1 cellular context compared by ENCODE assay signal in the genomic region with DNA sequence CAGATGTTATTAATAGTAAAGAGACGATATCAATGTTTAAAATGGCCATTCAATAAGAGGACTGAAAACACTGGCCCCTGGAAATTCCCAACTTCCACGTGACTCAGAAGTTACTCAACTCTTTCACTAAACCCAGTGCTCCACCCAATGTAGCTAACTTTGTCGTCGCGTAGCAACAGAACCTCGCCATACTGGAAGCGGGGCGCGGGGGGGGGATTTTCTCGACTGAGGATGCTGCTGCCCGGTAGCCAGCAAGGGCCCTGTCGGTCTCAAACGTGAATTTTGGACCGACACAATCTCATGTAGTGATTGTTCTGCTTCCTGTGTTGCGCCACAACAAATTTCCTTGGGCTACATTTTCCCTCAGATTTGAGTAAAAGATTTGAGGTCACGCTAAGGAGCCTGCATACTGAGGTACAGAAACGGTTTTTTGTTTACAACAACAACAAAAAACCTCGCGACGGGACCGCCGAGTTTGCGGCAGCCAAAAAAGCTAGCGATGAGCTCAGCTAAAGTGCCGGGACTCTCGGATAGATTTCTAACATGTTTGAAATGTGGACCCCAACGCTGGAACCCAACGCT.
TF ChIP-seq lines count a peak whose summit lies in the region.

No MANE protein-coding gene starts in this region.

TF ChIP-seq in IMR-90, 13 proteins besides CTCF, POLR2A, EP300 and RAD21 (continued from another document):
- TF ChIP-seq MAFK (IDR thresholded peaks at IDR 0.05; ENCODE audit: low read depth, low read length): no peak
- no peak for TF ChIP-seq SMC3 (IDR thresholded peaks at IDR 0.05; ENCODE audit: low read depth, low read length)
- no peak for TF ChIP-seq RCOR1 (IDR thresholded peaks at IDR 0.05; ENCODE audit: insufficient replicate concordance, low read length)
- TF ChIP-seq, protein P1, sequence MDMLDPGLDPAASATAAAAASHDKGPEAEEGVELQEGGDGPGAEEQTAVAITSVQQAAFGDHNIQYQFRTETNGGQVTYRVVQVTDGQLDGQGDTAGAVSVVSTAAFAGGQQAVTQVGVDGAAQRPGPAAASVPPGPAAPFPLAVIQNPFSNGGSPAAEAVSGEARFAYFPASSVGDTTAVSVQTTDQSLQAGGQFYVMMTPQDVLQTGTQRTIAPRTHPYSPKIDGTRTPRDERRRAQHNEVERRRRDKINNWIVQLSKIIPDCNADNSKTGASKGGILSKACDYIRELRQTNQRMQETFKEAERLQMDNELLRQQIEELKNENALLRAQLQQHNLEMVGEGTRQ (IDR thresholded peaks at IDR 0.05; ENCODE audit: low read depth, low read length): peak; percentile 88
- TF ChIP-seq CHD1 (IDR thresholded peaks at IDR 0.05; ENCODE audit: low read depth, low read length): 0 out of 2 replicates have a peak, but pooled peaks have one; percentile 74
- TF ChIP-seq MAZ (IDR thresholded peaks at IDR 0.05; ENCODE audit: borderline replicate concordance, low read depth, low read length): peak; percentile 73
- TF ChIP-seq, protein P2, sequence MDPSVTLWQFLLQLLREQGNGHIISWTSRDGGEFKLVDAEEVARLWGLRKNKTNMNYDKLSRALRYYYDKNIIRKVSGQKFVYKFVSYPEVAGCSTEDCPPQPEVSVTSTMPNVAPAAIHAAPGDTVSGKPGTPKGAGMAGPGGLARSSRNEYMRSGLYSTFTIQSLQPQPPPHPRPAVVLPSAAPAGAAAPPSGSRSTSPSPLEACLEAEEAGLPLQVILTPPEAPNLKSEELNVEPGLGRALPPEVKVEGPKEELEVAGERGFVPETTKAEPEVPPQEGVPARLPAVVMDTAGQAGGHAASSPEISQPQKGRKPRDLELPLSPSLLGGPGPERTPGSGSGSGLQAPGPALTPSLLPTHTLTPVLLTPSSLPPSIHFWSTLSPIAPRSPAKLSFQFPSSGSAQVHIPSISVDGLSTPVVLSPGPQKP (IDR thresholded peaks at IDR 0.05; ENCODE audit: borderline replicate concordance, low read depth, low read length): no peak
- no peak for TF ChIP-seq NFE2L2 (IDR thresholded peaks at IDR 0.05; ENCODE audit: low read depth, low read length)
- 0 out of 2 replicates have a peak, but pooled peaks have one; percentile 15 for TF ChIP-seq BHLHE40 (IDR thresholded peaks at IDR 0.05; ENCODE audit: low read depth, low read length)
- no peak for TF ChIP-seq RFX5 (IDR thresholded peaks at IDR 0.05; ENCODE audit: low read depth, low read length)
- TF ChIP-seq CEBPB (IDR thresholded peaks at IDR 0.05; ENCODE audit: low read depth, low read length): peak; percentile 94
- 0 out of 2 replicates have a peak, but pooled peaks have one; percentile 35 for TF ChIP-seq MXI1 (IDR thresholded peaks at IDR 0.05; ENCODE audit: borderline replicate concordance, low read depth, low read length)
